8 cellular contexts compared by ENCODE assay signal in genomic region chr17:81394831-81395599, GRCh38. TPM values are rescaled to one million over a fixed set of nuclear protein-coding genes. Genes with fewer than 3 reads are reported as not detected.
DNase-seq lines count a peak whose midpoint lies in the region; ATAC-seq and TF ChIP-seq lines count a peak whose summit lies in the region.

Gene BAHCC1, plus strand, starts transcription at chr17:81395457. Its CDS starts 4,283 bp downstream, at chr17:81399740.

- ATAC-seq in activated CD8-positive, alpha-beta T cell treated with anti-CD3 and anti-CD28 coated beads, Interleukin-2, amount 10 ng/mL, durations not matched to agents 7 days and 5 days: peak; percentile 59
- ATAC-seq in left lung (peak; percentile 79), GM18519 (IDR thresholded peaks at IDR 0.05; ENCODE audit: low FRiP score, unreplicated experiment) (no peak)

- POLR2A ChIA-PET in activated CD8-positive, alpha-beta T cell treated with anti-CD3 and anti-CD28 coated beads, Interleukin-2, amount 10 ng/mL, durations not matched to agents 7 days and 5 days (lab: Charles Lee): no interaction called here

- H3K4me3 Mint-ChIP-seq in CD14-positive monocyte: peak within 1 kb of the TSS; percentile 92 to 93
- H3K4me3 Mint-ChIP-seq in activated CD8-positive, alpha-beta T cell treated with anti-CD3 and anti-CD28 coated beads, Interleukin-2, amount 10 ng/mL, durations not matched to agents 7 days and 5 days: peak within 1 kb of the TSS; percentile 42

- H3K9me3 ChIP-seq in duodenal mucosa (ENCODE audit: control insufficient read depth in 1 of 2, low read length in 2 of 2) (no peaks in the 10 kb centered on the region), left lung (no peaks in the 10 kb centered on the region)

- peak; percentile 100 for DNase-seq in CD14-positive monocyte (ENCODE audit: low spot score)
- peak; percentile 99 for DNase-seq in HK-2 (ENCODE audit: unreplicated experiment)
- DNase-seq in NCI-H82 (lab: John Stamatoyannopoulos, UW): peak; percentile 100
- DNase-seq in activated CD8-positive, alpha-beta T cell treated with anti-CD3 and anti-CD28 coated beads, Interleukin-2, amount 10 ng/mL, durations not matched to agents 7 days and 5 days: peak; percentile 69
- DNase-seq in left lung: peak; percentile 100
- peak; percentile 96 for DNase-seq in stimulated activated CD4-positive, alpha-beta T cell treated with anti-CD3 and anti-CD28 coated beads, Interleukin-1b, Interleukin-23, amount 100 ng/mL, for 48 hours

- no peak for TF ChIP-seq CTCF in CD14-positive monocyte (IDR thresholded peaks at IDR 0.05)
- TF ChIP-seq CTCF in left lung (IDR thresholded peaks at IDR 0.05): no peak

- H3K4me3 ChIP-seq in duodenal mucosa (ENCODE audit: low read depth in 1 of 2, low read length in 2 of 2): peak within 1 kb of the TSS; percentile 74 to 84
- H3K4me3 ChIP-seq in left lung: peak within 1 kb of the TSS; percentile 45 to 72

- intact Hi-C loops in CD14-positive monocyte (cut with micrococcal nuclease): loop anchor here (2.0 to 10.0 kb wide), 8 partner anchors 28 to 117 kb away; partner anchors contain the start of genes ACTG1 (in 1 of the 2) and SLC38A10 (in 1 of the 2)
- intact Hi-C loops in left lung (cut with DNase I): loop anchor here (5.0 to 10.0 kb wide), 2 partner anchors 90 to 117 kb away; partner anchors contain the start of gene ACTG1 (in 1 of the 2)

- H3K4me1 Mint-ChIP-seq in CD14-positive monocyte: peaks cover 49% of the 10 kb centered on the region
- H3K4me1 Mint-ChIP-seq in activated CD8-positive, alpha-beta T cell treated with anti-CD3 and anti-CD28 coated beads, Interleukin-2, amount 10 ng/mL, durations not matched to agents 7 days and 5 days (ENCODE audit: low read depth): peaks cover 21% of the 10 kb centered on the region

- peak within 1 kb of the TSS; percentile 87 to 91 for H3K9ac ChIP-seq in duodenal mucosa (ENCODE audit: low read depth in 1 of 2, low read length in 2 of 2)

- peaks cover 0 to 4% (median 2%) of the 10 kb centered on the region in 3 donors for H3K27me3 Mint-ChIP-seq in CD14-positive monocyte (ENCODE audit: low read depth in 3 of 3)
- peaks cover 51% of the 10 kb centered on the region for H3K27me3 Mint-ChIP-seq in activated CD8-positive, alpha-beta T cell treated with anti-CD3 and anti-CD28 coated beads, Interleukin-2, amount 10 ng/mL, durations not matched to agents 7 days and 5 days (ENCODE audit: low read depth)

- H3K27ac ChIP-seq in duodenal mucosa (ENCODE audit: low read depth, low read length) (peak within 1 kb of the TSS; percentile 84), left lung (peak within 1 kb of the TSS; percentile 93)

- H3K4me1 ChIP-seq in duodenal mucosa (ENCODE audit: control insufficient read depth in 1 of 2, insufficient read depth in 2 of 2, low read length in 2 of 2) (peaks cover 25 to 30% of the 10 kb centered on the region in 2 donors), left lung (peaks cover 21 to 79% of the 10 kb centered on the region in 2 donors)

- peaks cover 8 to 13% of the 10 kb centered on the region in 2 donors for H3K36me3 Mint-ChIP-seq in CD14-positive monocyte
- H3K36me3 Mint-ChIP-seq in activated CD8-positive, alpha-beta T cell treated with anti-CD3 and anti-CD28 coated beads, Interleukin-2, amount 10 ng/mL, durations not matched to agents 7 days and 5 days (ENCODE audit: low read depth): peaks cover 9% of the 10 kb centered on the region

- peak within 1 kb of the TSS; percentile 82 to 95 (median 93) for H3K27ac Mint-ChIP-seq in CD14-positive monocyte
- H3K27ac Mint-ChIP-seq in activated CD8-positive, alpha-beta T cell treated with anti-CD3 and anti-CD28 coated beads, Interleukin-2, amount 10 ng/mL, durations not matched to agents 7 days and 5 days: no peak within 1 kb of the TSS

- H3K36me3 ChIP-seq in duodenal mucosa (ENCODE audit: control insufficient read depth in 1 of 2, insufficient read depth in 2 of 2, low read length in 2 of 2) (peaks cover 0 to 3% of the 10 kb centered on the region in 2 donors), left lung (no peaks in the 10 kb centered on the region)

- CTCF ChIA-PET in activated CD8-positive, alpha-beta T cell treated with anti-CD3 and anti-CD28 coated beads, Interleukin-2, amount 10 ng/mL, durations not matched to agents 7 days and 5 days (lab: Charles Lee): interaction anchor here (1.3 to 1.5 kb wide), 2 partner anchors 90 to 142 kb away, joined by 4 to 5 read pairs; no protein-coding TSS in a partner anchor

- no peaks in the 10 kb centered on the region for H3K9me3 Mint-ChIP-seq in CD14-positive monocyte
- no peaks in the 10 kb centered on the region for H3K9me3 Mint-ChIP-seq in activated CD8-positive, alpha-beta T cell treated with anti-CD3 and anti-CD28 coated beads, Interleukin-2, amount 10 ng/mL, durations not matched to agents 7 days and 5 days (ENCODE audit: insufficient read depth)

- H3K27me3 ChIP-seq in duodenal mucosa (ENCODE audit: control insufficient read depth in 1 of 2, insufficient read depth in 2 of 2, low read length in 2 of 2): no peaks in the 10 kb centered on the region
- H3K27me3 ChIP-seq in left lung: peaks cover 0 to 91% of the 10 kb centered on the region in 2 donors

RNA-seq across cellular contexts. Expression of gene BAHCC1, which starts in this region (rescaled TPM):
- under 1 TPM; 0.11 to 0.27 TPM for polyA plus RNA-seq in CD14-positive monocyte
- under 1 TPM; 0.87 to 0.91 TPM for total RNA-seq in activated CD8-positive, alpha-beta T cell treated with anti-CD3 and anti-CD28 coated beads, Interleukin-2, amount 10 ng/mL, durations not matched to agents 7 days and 5 days
- total RNA-seq in left lung: 10 to 100 TPM; 13.6 to 19.8 TPM

Comparison
In these comparisons a context has a peak if more than half of its experiments do, and no peak if none do; other contexts are left out.
1. RNA of gene BAHCC1 (total RNA-seq): 13.6 to 19.8 TPM in left lung; 0.87 to 0.91 TPM in activated CD8-positive, alpha-beta T cell treated with anti-CD3 and anti-CD28 coated beads, Interleukin-2, amount 10 ng/mL, durations not matched to agents 7 days and 5 days; every median in the first group is over 4 times any median in the second.
2. Peak in DNase-seq in CD14-positive monocyte; RNA of the gene not detected or under 1 TPM.
3. Peak in DNase-seq and ATAC-seq in activated CD8-positive, alpha-beta T cell treated with anti-CD3 and anti-CD28 coated beads, Interleukin-2, amount 10 ng/mL, durations not matched to agents 7 days and 5 days; RNA of the gene not detected or under 1 TPM.
4. Peak in every context shown above with its lines, with median percentiles within 50 percentile points of each other: DNase-seq.